Comparison of ENCODE assay signal across 9 cellular contexts in genomic region chr1:229410692-229411433, GRCh38. TPM values are rescaled to one million over a fixed set of nuclear protein-coding genes. Genes with fewer than 3 reads are reported as not detected.
DNase-seq lines count a peak whose midpoint lies in the region; ATAC-seq and TF ChIP-seq lines count a peak whose summit lies in the region.
"Had no signal": no experiment of that assay in that cellular context is flagged by ENCODE, and none has a peak within 500 bp of the region (broad histone marks: within the 10 kb centered on the region; RNA-seq: fewer than 3 reads in every experiment).

No MANE protein-coding gene starts in this region.

- no peaks in the 10 kb centered on the region for H3K4me1 ChIP-seq in naive thymus-derived CD4-positive, alpha-beta T cell (ENCODE audit: control insufficient read depth in 2 of 2, insufficient read depth in 2 of 2, low read length in 2 of 2)
- peaks cover 0 to 33% (median 0%) of the 10 kb centered on the region in 4 donors for H3K4me1 ChIP-seq in Peyer's patch

- POLR2A ChIA-PET in RWPE1 (lab: Yijun Ruan, JAX; ENCODE audit: low non-redundant PET) = no interaction called here
- POLR2A ChIA-PET in naive thymus-derived CD4-positive, alpha-beta T cell (lab: Charles Lee) = no interaction called here

- peaks cover 33% of the 10 kb centered on the region for H3K27me3 Mint-ChIP-seq in endothelial cell (ENCODE audit: unreplicated experiment)
- H3K27me3 Mint-ChIP-seq in naive thymus-derived CD4-positive, alpha-beta T cell = peaks cover 39 to 74% (median 41%) of the 10 kb centered on the region in 5 donors

- no peaks in the 10 kb centered on the region for H3K36me3 Mint-ChIP-seq in endothelial cell (ENCODE audit: low read depth, unreplicated experiment)
- no peaks in the 10 kb centered on the region for H3K36me3 Mint-ChIP-seq in naive thymus-derived CD4-positive, alpha-beta T cell
- H3K36me3 Mint-ChIP-seq: IgD-negative memory B cell had no signal

- H3K4me3 Mint-ChIP-seq in endothelial cell (ENCODE audit: unreplicated experiment) = no peak overlapping the region
- H3K4me3 Mint-ChIP-seq in naive thymus-derived CD4-positive, alpha-beta T cell = peak overlapping the region in 5 of 10 donors; percentile 4 to 67 (median 65)
- H3K4me3 Mint-ChIP-seq: IgD-negative memory B cell had no signal

- no peaks in the 10 kb centered on the region for H3K9me3 Mint-ChIP-seq in endothelial cell (ENCODE audit: unreplicated experiment)
- peaks cover 0 to 1% (median 0%) of the 10 kb centered on the region in 11 donors for H3K9me3 Mint-ChIP-seq in naive thymus-derived CD4-positive, alpha-beta T cell
- H3K9me3 Mint-ChIP-seq: IgD-negative memory B cell had no signal

- H3K4me1 Mint-ChIP-seq in endothelial cell (ENCODE audit: unreplicated experiment) = peaks cover 6% of the 10 kb centered on the region
- peaks cover 7 to 21% (median 16%) of the 10 kb centered on the region in 7 donors for H3K4me1 Mint-ChIP-seq in naive thymus-derived CD4-positive, alpha-beta T cell

- CTCF ChIA-PET in RWPE1 (lab: Yijun Ruan, JAX) = interaction anchor here (0.6 kb wide), 1 partner anchor 156 kb away, joined by 3 read pairs; no protein-coding TSS in a partner anchor
- CTCF ChIA-PET in naive thymus-derived CD4-positive, alpha-beta T cell (lab: Charles Lee) = no interaction called here

- TF ChIP-seq CTCF in RWPE1 (conservative IDR thresholded peaks at IDR 0.05; ENCODE audit: low read depth) = no peak
- no peak for TF ChIP-seq CTCF in endothelial cell (IDR thresholded peaks at IDR 0.05; ENCODE audit: unreplicated experiment)
- TF ChIP-seq CTCF in Peyer's patch (IDR thresholded peaks at IDR 0.05) = no peak

- TF ChIP-seq POLR2A in Peyer's patch (IDR thresholded peaks at IDR 0.05) = no peak

- DNase-seq in DMS 273 treated with DMSO at 0.1 percent for 48 hours (lab: John Stamatoyannopoulos, UW) (peak; percentile 98), M059J (ENCODE audit: low read depth) (peak; percentile 82), RWPE1 (ENCODE audit: low spot score) (peak; percentile 71), endothelial cell (ENCODE audit: low spot score) (no peak), Peyer's patch (no peak)
- DNase-seq in naive thymus-derived CD4-positive, alpha-beta T cell = no peak

- no peaks in the 10 kb centered on the region for H3K9me3 ChIP-seq in naive thymus-derived CD4-positive, alpha-beta T cell (ENCODE audit: control insufficient read depth in 2 of 3, low read length in 3 of 3)
- H3K9me3 ChIP-seq in Peyer's patch = no peaks in the 10 kb centered on the region

- H3K27ac ChIP-seq in RWPE1 (peak overlapping the region; percentile 5; the same call in 1 of the 2 replicates), Peyer's patch (no peak overlapping the region)
- H3K27ac ChIP-seq in naive thymus-derived CD4-positive, alpha-beta T cell (ENCODE audit: low read depth, low read length) = no peak overlapping the region

- no peak overlapping the region for H3K4me3 ChIP-seq in naive thymus-derived CD4-positive, alpha-beta T cell (ENCODE audit: low read length)
- H3K4me3 ChIP-seq in Peyer's patch = no peak overlapping the region

- ATAC-seq in naive thymus-derived CD4-positive, alpha-beta T cell = peak; percentile 44
- ATAC-seq in GM19035 (IDR thresholded peaks at IDR 0.05; ENCODE audit: unreplicated experiment) (no peak), GM21528 (IDR thresholded peaks at IDR 0.05; ENCODE audit: low FRiP score, unreplicated experiment) (no peak)

- H3K27me3 ChIP-seq in naive thymus-derived CD4-positive, alpha-beta T cell (ENCODE audit: control insufficient read depth in 2 of 2, insufficient read depth in 2 of 2, low read length in 2 of 2) = peaks cover 0 to 5% of the 10 kb centered on the region in 2 donors
- H3K27me3 ChIP-seq in Peyer's patch = peaks cover 0 to 4% of the 10 kb centered on the region in 2 donors

- intact Hi-C loops in naive thymus-derived CD4-positive, alpha-beta T cell (cut with micrococcal nuclease) = loop anchor here in 1 of 2 donors (5.0 kb wide), 1 partner anchor 69 kb away; the partner anchor contains the start of gene CCSAP

- no peaks in the 10 kb centered on the region for H3K36me3 ChIP-seq in naive thymus-derived CD4-positive, alpha-beta T cell (ENCODE audit: control insufficient read depth in 2 of 3, insufficient read depth in 3 of 3, low read length in 3 of 3)
- no peaks in the 10 kb centered on the region for H3K36me3 ChIP-seq in Peyer's patch

- H3K27ac Mint-ChIP-seq in endothelial cell (ENCODE audit: unreplicated experiment) = peak overlapping the region; percentile 17
- H3K27ac Mint-ChIP-seq in naive thymus-derived CD4-positive, alpha-beta T cell = no peak overlapping the region
- H3K27ac Mint-ChIP-seq: IgD-negative memory B cell had no signal

RNA-seq across cellular contexts. Expression of gene ACTA1, which starts 23.0 kb away (rescaled TPM):
- total RNA-seq in M059J (2014; rRNA removed; shearing (Covaris generic)) = not detected in 2 replicates
- total RNA-seq in endothelial cell (ENCODE audit: unreplicated experiment) = 1.5 TPM
- total RNA-seq in naive thymus-derived CD4-positive, alpha-beta T cell = not detected
- polyA plus RNA-seq in naive thymus-derived CD4-positive, alpha-beta T cell = not detected
- total RNA-seq in Peyer's patch = 1 to 10 TPM in 1 of 4 donors, not detected in 3; 3.3 TPM
- polyA plus RNA-seq: IgD-negative memory B cell had no signal

Comparison
In these comparisons a context has a peak if more than half of its experiments do, and no peak if none do; other contexts are left out.
1. DNase-seq: peak in DMS 273 treated with DMSO at 0.1 percent for 48 hours (single experiment), M059J (single experiment) and RWPE1 (single experiment); none in endothelial cell (single experiment), naive thymus-derived CD4-positive, alpha-beta T cell (0 of 9) and Peyer's patch (0 of 3).